26 cellular contexts compared by ENCODE assay signal in the genomic region with DNA sequence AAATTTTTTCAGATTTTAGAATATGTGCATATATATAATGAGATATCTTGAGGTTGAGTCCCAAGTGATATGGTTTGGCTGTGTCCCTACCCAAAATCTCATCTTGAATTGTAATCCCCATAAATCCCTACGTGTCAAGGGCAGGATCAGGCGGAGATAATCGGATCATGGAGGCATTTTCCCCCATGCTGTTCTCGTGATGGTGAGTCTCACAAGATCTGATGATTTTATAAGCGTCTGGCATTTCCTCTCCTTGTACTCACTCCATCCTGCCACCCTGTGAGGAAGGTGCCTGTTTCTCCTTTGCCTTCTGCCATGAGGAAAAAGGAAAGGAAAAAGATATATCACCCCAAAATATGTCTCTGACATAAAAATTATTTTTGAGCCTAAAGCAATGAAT.
DNase-seq lines count a peak whose midpoint lies in the region; ATAC-seq and TF ChIP-seq lines count a peak whose summit lies in the region.
"Had no signal": no experiment of that assay in that cellular context is flagged by ENCODE, and none has a peak within 500 bp of the region (broad histone marks: within the 10 kb centered on the region; RNA-seq: fewer than 3 reads in every experiment).

No MANE protein-coding gene starts in this region.

- ATAC-seq in naive thymus-derived CD8-positive, alpha-beta T cell = no peak
- ATAC-seq in natural killer cell = no peak
- ATAC-seq: activated CD8-positive, alpha-beta T cell treated with anti-CD3 and anti-CD28 coated beads, Interleukin-2, amount 10 ng/mL, durations not matched to agents 7 days and 5 days; left ventricle myocardium superior had no signal

- H2AFZ ChIP-seq in Karpas-422 (ENCODE audit: low read length) = no peak overlapping the region

- H3K27me3 ChIP-seq in A673 (replicated peaks; ENCODE audit: insufficient read depth, low read depth, low read length, poor library complexity) (no peaks in the 10 kb centered on the region), Karpas-422 (ENCODE audit: low read length) (no peaks in the 10 kb centered on the region)
- H3K27me3 ChIP-seq: BLaER1 treated with 17β-estradiol and CSF1 and Interleukin-3, amounts not matched to agents 10 nM and 100 nM; cardiac muscle cell; neutrophil; tibial artery had no signal

- no peaks in the 10 kb centered on the region for H3K9me2 ChIP-seq in Karpas-422 (replicated peaks; ENCODE audit: insufficient read depth, low read length)

- H3K4me1 ChIP-seq in A673 (ENCODE audit: insufficient read depth, low read length, poor library complexity, severe bottlenecking) = peaks cover 27% of the 10 kb centered on the region
- H3K4me1 ChIP-seq in Karpas-422 (ENCODE audit: low read length) = peaks cover 24% of the 10 kb centered on the region

- H3K9ac ChIP-seq in Karpas-422 (ENCODE audit: low read length) = no peak overlapping the region
- H3K9ac ChIP-seq: BLaER1 treated with 17β-estradiol and CSF1 and Interleukin-3, amounts not matched to agents 10 nM and 100 nM had no signal

- CTCF ChIA-PET in A673 (lab: Charles Lee) = no interaction called here

- POLR2A ChIA-PET in A673 (lab: Charles Lee; ENCODE audit: low non-redundant PET) = no interaction called here
- POLR2A ChIA-PET in naive thymus-derived CD8-positive, alpha-beta T cell (lab: Charles Lee) = interaction anchor here (0.6 kb wide), 1 partner anchor 26 kb away, joined by 3 read pairs; no protein-coding TSS in a partner anchor

- TF ChIP-seq CTCF in A673 (conservative IDR thresholded peaks at IDR 0.05; ENCODE audit: low read depth, low read length) (no peak), chondrocyte (IDR thresholded peaks at IDR 0.05) (no peak), natural killer cell (IDR thresholded peaks at IDR 0.05) (no peak)

- H3K4me2 ChIP-seq in Karpas-422 (ENCODE audit: low read depth, low read length, poor library complexity, severe bottlenecking) = no peak overlapping the region
- H3K4me2 ChIP-seq: BLaER1 treated with 17β-estradiol and CSF1 and Interleukin-3, amounts not matched to agents 10 nM and 100 nM had no signal

- peaks cover 65% of the 10 kb centered on the region for H3K79me2 ChIP-seq in Karpas-422 (ENCODE audit: low read length)

- H3K36me3 ChIP-seq in A673 (ENCODE audit: insufficient read depth, low read length, poor library complexity, severe bottlenecking) = no peaks in the 10 kb centered on the region
- no peaks in the 10 kb centered on the region for H3K36me3 ChIP-seq in Karpas-422 (ENCODE audit: insufficient read depth, low read length)
- H3K36me3 ChIP-seq: cardiac muscle cell, neutrophil had no signal

- H3K36me3 Mint-ChIP-seq in chondrocyte (ENCODE audit: low read depth) (no peaks in the 10 kb centered on the region), natural killer cell (no peaks in the 10 kb centered on the region)
- peaks cover 0 to 33% (median 8%) of the 10 kb centered on the region in 3 donors for H3K36me3 Mint-ChIP-seq in naive thymus-derived CD8-positive, alpha-beta T cell

- H3K4me1 Mint-ChIP-seq in chondrocyte (ENCODE audit: low read depth) (peaks cover 30% of the 10 kb centered on the region), natural killer cell (peaks cover 10 to 20% of the 10 kb centered on the region in 2 donors)
- H3K4me1 Mint-ChIP-seq in naive thymus-derived CD8-positive, alpha-beta T cell = peaks cover 18 to 33% (median 29%) of the 10 kb centered on the region in 4 donors

- H3K27me3 Mint-ChIP-seq in chondrocyte (ENCODE audit: low read depth) = no peaks in the 10 kb centered on the region
- no peaks in the 10 kb centered on the region for H3K27me3 Mint-ChIP-seq in naive thymus-derived CD8-positive, alpha-beta T cell
- no peaks in the 10 kb centered on the region for H3K27me3 Mint-ChIP-seq in natural killer cell (ENCODE audit: low read depth in 2 of 2)
- H3K27me3 Mint-ChIP-seq: dendritic cell treated with granulocyte-macrophage colony-stimulating factor and Interleukin-4, amounts not matched to agents 40 ng/mL and 50 ng/mL, for 4 days; stimulated activated naive CD8-positive, alpha-beta T cell treated with anti-CD3 and anti-CD28 coated beads, Interleukin-15, Interleukin-2, amounts not matched to agents 100 ng/mL and 50 ng/mL, for 24 hours had no signal

- DNase-seq in A673 (ENCODE audit: low spot score) = peak; percentile 92
- DNase-seq in Karpas-422 = peak; percentile 38
- DNase-seq in chondrocyte (ENCODE audit: low spot score) = no peak
- no peak for DNase-seq in naive thymus-derived CD8-positive, alpha-beta T cell
- DNase-seq in medulla oblongata (ENCODE audit: extremely low spot score) = no peak
- DNase-seq in natural killer cell = no peak
- DNase-seq in SIG-M5 (lab: John Stamatoyannopoulos, UW) = no peak
- no peak for DNase-seq in OCI-M1 (lab: John Stamatoyannopoulos, UW)
- DNase-seq: ACHN; activated CD4-positive, CD25-positive, alpha-beta regulatory T cell treated with anti-CD3 and anti-CD28 coated beads, Interleukin-2, amount 50 U/mL, for 72 hours; activated CD8-positive, alpha-beta T cell treated with anti-CD3 and anti-CD28 coated beads, Interleukin-2, amount 10 ng/mL, durations not matched to agents 7 days and 5 days; amniotic stem cell; Calu3; hippocampal formation; left ventricle myocardium superior; NCI-H446; stimulated activated CD4-positive, alpha-beta T cell treated with anti-CD3 and anti-CD28 coated beads, Interleukin-12 subunit alpha, Interleukin-12 subunit beta, amount 100 ng/mL, for 4 hours; stimulated activated CD4-positive, alpha-beta T cell treated with anti-CD3 and anti-CD28 coated beads, Interleukin-4, amount 100 ng/mL, for 4 hours; SW 1271; tibial artery had no signal

- no peak overlapping the region for H3K4me3 ChIP-seq in A673 (ENCODE audit: low read depth, low read length, poor library complexity, severe bottlenecking)
- H3K4me3 ChIP-seq in Karpas-422 (ENCODE audit: low read length) = no peak overlapping the region
- H3K4me3 ChIP-seq: BLaER1 treated with 17β-estradiol and CSF1 and Interleukin-3, amounts not matched to agents 10 nM and 100 nM; cardiac muscle cell; tibial artery had no signal

- no peaks in the 10 kb centered on the region for H4K20me1 ChIP-seq in Karpas-422 (ENCODE audit: insufficient read depth, low read depth, low read length)

- peaks cover 3% of the 10 kb centered on the region for H3K9me3 Mint-ChIP-seq in chondrocyte (ENCODE audit: low read depth)
- peaks cover 0 to 5% (median 0%) of the 10 kb centered on the region in 9 donors for H3K9me3 Mint-ChIP-seq in naive thymus-derived CD8-positive, alpha-beta T cell
- no peaks in the 10 kb centered on the region for H3K9me3 Mint-ChIP-seq in natural killer cell
- H3K9me3 Mint-ChIP-seq: dendritic cell treated with granulocyte-macrophage colony-stimulating factor and Interleukin-4, amounts not matched to agents 40 ng/mL and 50 ng/mL, for 4 days had no signal

- H3K27ac Mint-ChIP-seq in chondrocyte (ENCODE audit: unreplicated experiment) (peak overlapping the region; percentile 83), natural killer cell (peak overlapping the region in 1 of 2 donors; percentile 17)
- H3K27ac Mint-ChIP-seq in naive thymus-derived CD8-positive, alpha-beta T cell = peak overlapping the region; percentile 1 to 81 (median 40)
- H3K27ac Mint-ChIP-seq: activated CD8-positive, alpha-beta T cell treated with anti-CD3 and anti-CD28 coated beads, Interleukin-2, amount 10 ng/mL, durations not matched to agents 7 days and 5 days; dendritic cell treated with granulocyte-macrophage colony-stimulating factor and Interleukin-4, amounts not matched to agents 40 ng/mL and 50 ng/mL, for 4 days had no signal

- H3K27ac ChIP-seq in A673 (ENCODE audit: low read depth, low read length, poor library complexity, severe bottlenecking) (no peak overlapping the region), Karpas-422 (ENCODE audit: low read length) (no peak overlapping the region)
- H3K27ac ChIP-seq: BLaER1 treated with 17β-estradiol and CSF1 and Interleukin-3, amounts not matched to agents 10 nM and 100 nM; cardiac muscle cell; HL-60; neutrophil; tibial artery had no signal

- H3K9me3 ChIP-seq in A673 (ENCODE audit: low read depth, low read length, poor library complexity, severe bottlenecking) (peaks cover 11% of the 10 kb centered on the region), Karpas-422 (ENCODE audit: low read length) (no peaks in the 10 kb centered on the region)
- H3K9me3 ChIP-seq: neutrophil had no signal

- intact Hi-C loops in A673 (cut with micrococcal nuclease; ENCODE audit: unreplicated experiment) = no loop called here
- intact Hi-C loops in natural killer cell (cut with micrococcal nuclease) = no loop called here

- H3K4me3 Mint-ChIP-seq in chondrocyte (ENCODE audit: unreplicated experiment) (no peak overlapping the region), natural killer cell (no peak overlapping the region)
- no peak overlapping the region for H3K4me3 Mint-ChIP-seq in naive thymus-derived CD8-positive, alpha-beta T cell
- H3K4me3 Mint-ChIP-seq: activated CD8-positive, alpha-beta T cell treated with anti-CD3 and anti-CD28 coated beads, Interleukin-2, amount 10 ng/mL, durations not matched to agents 7 days and 5 days; dendritic cell treated with granulocyte-macrophage colony-stimulating factor and Interleukin-4, amounts not matched to agents 40 ng/mL and 50 ng/mL, for 4 days; stimulated activated naive CD8-positive, alpha-beta T cell treated with anti-CD3 and anti-CD28 coated beads, Interleukin-15, Interleukin-2, amounts not matched to agents 100 ng/mL and 50 ng/mL, for 24 hours had no signal

- no TSS peak for BruUV-seq in A673 (replicated peaks; lab: Mats Ljungman, UMichigan)

Comparison
In these comparisons a context has a peak if more than half of its experiments do, and no peak if none do; other contexts are left out.
1. DNase-seq: peak in A673 (single experiment) and Karpas-422 (single experiment); none in chondrocyte (single experiment), naive thymus-derived CD8-positive, alpha-beta T cell (0 of 10), medulla oblongata (single experiment), natural killer cell (single experiment), SIG-M5 (single experiment) and OCI-M1 (single experiment).